In genomic region chr7:136479922-136480321, GRCh38 we compare ENCODE assay signal across 10 cellular contexts.
"Had no signal": no experiment of that assay in that cellular context is flagged by ENCODE, and none has a peak within 500 bp of the region (broad histone marks: within the 10 kb centered on the region; RNA-seq: fewer than 3 reads in every experiment).

No MANE protein-coding gene starts in this region.

- H3K27ac ChIP-seq: GM23248 had no signal

- H3K4me3 ChIP-seq: GM23248, GM23338, HAP-1 had no signal

- H3K9me3 ChIP-seq: HAP-1 had no signal

- ATAC-seq: GM23338, HCT116 had no signal

- H3K36me3 ChIP-seq: HAP-1 had no signal

- FAIRE-seq: H54 had no signal

- H3K4me2 ChIP-seq: GM23338 had no signal

- H2AFZ ChIP-seq: GM23248, GM23338 had no signal

- H3K9ac ChIP-seq: GM23248 had no signal

- H3K4me1 ChIP-seq: HAP-1 had no signal

- DNase-seq: GM23248, GOT3, H7, H9, HCEC 1CT, HFFc6 had no signal
